In genomic region chr4:57373971-57374370, GRCh38 we compare ENCODE assay signal across 16 cellular contexts.
DNase-seq lines count a peak whose midpoint lies in the region; ATAC-seq and TF ChIP-seq lines count a peak whose summit lies in the region.
"Had no signal": no experiment of that assay in that cellular context is flagged by ENCODE, and none has a peak within 500 bp of the region (broad histone marks: within the 10 kb centered on the region; RNA-seq: fewer than 3 reads in every experiment).

No MANE protein-coding gene starts in this region.

- H3K36me3 Mint-ChIP-seq in Calu3 (ENCODE audit: insufficient read depth, unreplicated experiment): no peaks in the 10 kb centered on the region
- H3K36me3 Mint-ChIP-seq: CD8-positive, alpha-beta memory T cell had no signal

- peaks cover 9% of the 10 kb centered on the region for H3K27me3 Mint-ChIP-seq in Calu3 (ENCODE audit: unreplicated experiment)

- no peaks in the 10 kb centered on the region for H3K9me3 Mint-ChIP-seq in Calu3 (ENCODE audit: low read depth, unreplicated experiment)

- ATAC-seq in SK-N-SH treated with all-trans-retinoic acid at 6 μM for 48 hours (no peak), esophagus mucosa (no peak)
- ATAC-seq: HepG2 had no signal

- TF ChIP-seq CTCF in SK-N-SH (IDR thresholded peaks at IDR 0.05) (no peak), fibroblast of the aortic adventitia (IDR thresholded peaks at IDR 0.05; ENCODE audit: insufficient read depth, low read length) (no peak), Calu3 (IDR thresholded peaks at IDR 0.05; ENCODE audit: unreplicated experiment) (no peak)

- no peak overlapping the region for H3K4me3 ChIP-seq in SK-N-SH (ENCODE audit: low read depth in 2 of 2, low read length in 1 of 2)
- H3K4me3 ChIP-seq in fibroblast of the aortic adventitia (ENCODE audit: low read depth, low read length): no peak overlapping the region
- H3K4me3 ChIP-seq: BLaER1 had no signal

- no peaks in the 10 kb centered on the region for H4K20me1 ChIP-seq in SK-N-SH (ENCODE audit: insufficient read depth)
- H4K20me1 ChIP-seq: BLaER1 had no signal

- BruUV-seq in Calu3 (replicated peaks; lab: Mats Ljungman, UMichigan): no TSS peak

- DNase-seq in SK-N-SH: no peak
- DNase-seq in RPMI7951 (ENCODE audit: low read depth): peak; percentile 15
- peak; percentile 6 for DNase-seq in fibroblast of the aortic adventitia (ENCODE audit: low read depth)
- no peak for DNase-seq in Calu3
- no peak for DNase-seq in activated CD8-positive, alpha-beta memory T cell treated with anti-CD3 and anti-CD28 coated beads, Interleukin-2, amount 50 U/mL, for 4 hours
- DNase-seq: AML-193; Caco-2; CD8-positive, alpha-beta memory T cell; DMS53; GOT3; H9 had no signal

- no peak overlapping the region for H2AFZ ChIP-seq in SK-N-SH (ENCODE audit: low read depth)

- no peaks in the 10 kb centered on the region for H3K9me2 ChIP-seq in SK-N-SH

- H3K79me2 ChIP-seq in SK-N-SH (ENCODE audit: insufficient read depth): no peaks in the 10 kb centered on the region

- no peak overlapping the region for H3K9ac ChIP-seq in SK-N-SH
- H3K9ac ChIP-seq: BLaER1 had no signal

- H3K4me2 ChIP-seq in SK-N-SH: 0 out of 2 replicates have a peak overlapping the region, but pooled peaks have one; percentile 4
- H3K4me2 ChIP-seq: BLaER1 had no signal

- no peak overlapping the region for H3K4me3 Mint-ChIP-seq in Calu3 (ENCODE audit: low read depth, unreplicated experiment)
- H3K4me3 Mint-ChIP-seq: CD8-positive, alpha-beta memory T cell; H9 had no signal

- intact Hi-C loops in Calu3 (cut with micrococcal nuclease; ENCODE audit: unreplicated experiment): no loop called here

- POLR2A ChIA-PET in SK-N-SH (lab: Yijun Ruan, JAX): no interaction called here

- H3K27ac Mint-ChIP-seq in Calu3 (ENCODE audit: unreplicated experiment): no peak overlapping the region

- no peaks in the 10 kb centered on the region for H3F3A ChIP-seq in SK-N-SH (replicated peaks; ENCODE audit: insufficient read depth)

- no peak overlapping the region for H3K27ac ChIP-seq in SK-N-SH (ENCODE audit: low read depth in 2 of 2, low read length in 1 of 2)
- H3K27ac ChIP-seq: 22Rv1, BLaER1 had no signal

- no peaks in the 10 kb centered on the region for H3K36me3 ChIP-seq in SK-N-SH (replicated peaks in 1 of 2; ENCODE audit: control insufficient read depth in 1 of 2, insufficient read depth in 2 of 2, low read length in 1 of 2)
- H3K36me3 ChIP-seq: BLaER1 had no signal

- TF ChIP-seq RAD21 in SK-N-SH (IDR thresholded peaks at IDR 0.05; ENCODE audit: low read length): no peak

- H3K4me1 Mint-ChIP-seq in Calu3 (ENCODE audit: low read depth, unreplicated experiment): no peaks in the 10 kb centered on the region
- H3K4me1 Mint-ChIP-seq: CD8-positive, alpha-beta memory T cell had no signal

- no peaks in the 10 kb centered on the region for H3K27me3 ChIP-seq in SK-N-SH (ENCODE audit: insufficient read depth)
- H3K27me3 ChIP-seq: BLaER1 had no signal

- TF ChIP-seq EP300 in SK-N-SH (IDR thresholded peaks at IDR 0.05; ENCODE audit: borderline replicate concordance in 1 of 2, low read depth in 1 of 2, low read length in 1 of 2): no peak

- H3K9me3 ChIP-seq in SK-N-SH: no peaks in the 10 kb centered on the region
- H3K9me3 ChIP-seq: BLaER1, Caco-2 had no signal

- no peaks in the 10 kb centered on the region for H3K4me1 ChIP-seq in SK-N-SH (ENCODE audit: control insufficient read depth in 1 of 2, insufficient read depth in 2 of 2, low read depth in 1 of 2, low read length in 1 of 2)
- H3K4me1 ChIP-seq: BLaER1, Caco-2 had no signal

- CTCF ChIA-PET in SK-N-SH (lab: Yijun Ruan, JAX): no interaction called here
- CTCF ChIA-PET in Calu3 (lab: Charles Lee): no interaction called here

TF ChIP-seq in SK-N-SH, 30 proteins besides CTCF, POLR2A, EP300 and RAD21 (continues in another document):
- TF ChIP-seq IRF3 (IDR thresholded peaks at IDR 0.05; ENCODE audit: low read depth, low read length) (no peak), FOXJ3 (CRISPR knock-in tag; IDR thresholded peaks at IDR 0.05) (no peak), MXI1 (IDR thresholded peaks at IDR 0.05; ENCODE audit: low read depth, low read length) (no peak), TCF12 (IDR thresholded peaks at IDR 0.05) (no peak), NFIC (IDR thresholded peaks at IDR 0.05; ENCODE audit: borderline replicate concordance) (no peak), ZBTB33 (IDR thresholded peaks at IDR 0.05; ENCODE audit: borderline replicate concordance, low read depth) (no peak), RFX5 (IDR thresholded peaks at IDR 0.05; ENCODE audit: low read length) (no peak), ELF1 (IDR thresholded peaks at IDR 0.05) (no peak), RXRA (IDR thresholded peaks at IDR 0.05; ENCODE audit: borderline replicate concordance, low read depth) (no peak), GABPA (IDR thresholded peaks at IDR 0.05; ENCODE audit: low read depth) (no peak), RCOR1 (IDR thresholded peaks at IDR 0.05; ENCODE audit: low read length) (no peak), EZH2phosphoT487 (IDR thresholded peaks at IDR 0.05; ENCODE audit: borderline replicate concordance, low read depth) (no peak)

TF ChIP-seq in SK-N-SH treated with all-trans-retinoic acid at 6 μM for 48 hours, 23 proteins besides CTCF, POLR2A, EP300 and RAD21:
- TF ChIP-seq TCF4 (CRISPR knock-in tag; IDR thresholded peaks at IDR 0.05; ENCODE audit: borderline replicate concordance) (no peak), ZFP30 (CRISPR knock-in tag; IDR thresholded peaks at IDR 0.05) (no peak), CREB5 (CRISPR knock-in tag; IDR thresholded peaks at IDR 0.05; ENCODE audit: low read depth) (no peak), PATZ1 (CRISPR knock-in tag; IDR thresholded peaks at IDR 0.05; ENCODE audit: borderline replicate concordance) (no peak)
TF ChIP-seq in SK-N-SH treated with all-trans-retinoic acid at 6 μM for 48 hours: peak in this region for 0.

Comparison
In these comparisons a context has a peak if more than half of its experiments do, and no peak if none do; other contexts are left out.
1. DNase-seq: peak in RPMI7951 (single experiment) and fibroblast of the aortic adventitia (single experiment); none in SK-N-SH (single experiment), Calu3 (single experiment) and activated CD8-positive, alpha-beta memory T cell treated with anti-CD3 and anti-CD28 coated beads, Interleukin-2, amount 50 U/mL, for 4 hours (single experiment).